In genomic region chr4:6875431-6875831, GRCh38 we compare ENCODE assay signal across 11 cellular contexts. TPM values are rescaled to one million over a fixed set of nuclear protein-coding genes. Genes with fewer than 3 reads are reported as not detected.
DNase-seq lines count a peak whose midpoint lies in the region; ATAC-seq, FAIRE-seq and TF ChIP-seq lines count a peak whose summit lies in the region.
"Had no signal": no experiment of that assay in that cellular context is flagged by ENCODE, and none has a peak within 500 bp of the region (broad histone marks: within the 10 kb centered on the region; RNA-seq: fewer than 3 reads in every experiment).

No MANE protein-coding gene starts in this region.

- TF ChIP-seq RAD21 in HepG2 (CRISPR knock-in tag; IDR thresholded peaks at IDR 0.05) (no peak), K562 (CRISPR knock-in tag; conservative IDR thresholded peaks at IDR 0.05 in 1 of 2, IDR thresholded peaks at IDR 0.05 in 1 of 2) (no peak)

- POLR2A ChIA-PET in HepG2 (lab: Yijun Ruan, JAX) (interaction anchor here (2.9 kb wide), 1 partner anchor 18 kb away, joined by 13 read pairs; no protein-coding TSS in a partner anchor), K562 (lab: Yijun Ruan, JAX) (interaction anchor here (0.6 to 0.7 kb wide), 2 partner anchors 157 to 496 kb away, joined by 3 read pairs; no protein-coding TSS in a partner anchor)

- H3K4me1 ChIP-seq in right lobe of liver, result no peaks in the 10 kb centered on the region
- H3K4me1 ChIP-seq in HepG2 (ENCODE audit: insufficient read depth, low read length), result no peaks in the 10 kb centered on the region
- no peaks in the 10 kb centered on the region for H3K4me1 ChIP-seq in K562 (replicated peaks in 1 of 2; ENCODE audit: control insufficient read depth in 2 of 2, insufficient read depth in 2 of 2, low read length in 2 of 2)
- no peaks in the 10 kb centered on the region for H3K4me1 ChIP-seq in aorta (ENCODE audit: control insufficient read depth in 1 of 2, insufficient read depth in 2 of 2, low read length in 2 of 2)

- H3K27me3 ChIP-seq in right lobe of liver (no peaks in the 10 kb centered on the region), HepG2 (ENCODE audit: control insufficient read depth in 1 of 2, insufficient read depth in 2 of 2, low read length in 2 of 2) (no peaks in the 10 kb centered on the region), K562 (ENCODE audit: control insufficient read depth in 2 of 2, insufficient read depth in 2 of 2, low read length in 2 of 2) (no peaks in the 10 kb centered on the region), aorta (ENCODE audit: control insufficient read depth in 1 of 2, insufficient read depth in 2 of 2, low read length in 1 of 2) (no peaks in the 10 kb centered on the region)

- no peak overlapping the region for H3K9ac ChIP-seq in HepG2 (ENCODE audit: insufficient read depth, low read depth, low read length)
- no peak overlapping the region for H3K9ac ChIP-seq in K562 (ENCODE audit: insufficient read depth in 1 of 2, low read depth in 2 of 2, low read length in 2 of 2)

- 25% methylated on average over 2 of the region's 4 CpGs for WGBS in right lobe of liver (ENCODE audit: insufficient coverage, low coverage, low lambda C conversion rate, missing lambda C conversion rate)
- 95% methylated on average over 4 of the region's 4 CpGs for WGBS in HepG2 (ENCODE audit: low lambda C conversion rate)
- WGBS in K562 (ENCODE audit: insufficient coverage, low coverage, missing lambda C conversion rate), result 90% methylated on average over 4 of the region's 4 CpGs
- WGBS in aorta, 2 donors, result 57 to 72% methylated on average over 4 of the region's 4 CpGs

- ATAC-seq in right lobe of liver (peak; percentile 21 to 64 (median 48)), HepG2 (no peak), K562 (no peak), aorta (ENCODE audit: low FRiP score) (peak; percentile 53), HG02623 (IDR thresholded peaks at IDR 0.05; ENCODE audit: unreplicated experiment) (no peak)

- H4K20me1 ChIP-seq in HepG2 (ENCODE audit: insufficient read depth, low read length) (peaks cover 3% of the 10 kb centered on the region; the same call in 1 of the 2 replicates), K562 (replicated peaks; ENCODE audit: control insufficient read depth, insufficient read depth, low read length) (peaks cover 5% of the 10 kb centered on the region)

- in situ Hi-C loops in HepG2 (cut with HindIII; ENCODE audit: extremely low pct_ligation_motif_present, low pct_unique_long_range_greater_than_20kb) (loop anchor here (5.0 kb wide), 1 partner anchor 153 kb away; no protein-coding TSS in a partner anchor), K562 (cut with MboI) (no loop called here)

- FAIRE-seq in HepG2 (lab: Jason Lieb, UNC), result no peak
- FAIRE-seq in K562 (lab: Jason Lieb, UNC), result no peak
- FAIRE-seq: TTC549 had no signal

- BruUV-seq in HepG2 (replicated peaks; lab: Mats Ljungman, UMichigan), result no TSS peak
- no TSS peak for BruUV-seq in K562 (replicated peaks; lab: Mats Ljungman, UMichigan)

- H3K27ac ChIP-seq in right lobe of liver, result no peak overlapping the region
- H3K27ac ChIP-seq in HepG2 (ENCODE audit: extremely low read length, insufficient read depth, low read length), result no peak overlapping the region
- no peak overlapping the region for H3K27ac ChIP-seq in K562 (ENCODE audit: extremely low read depth, low read depth, low read length)
- H3K27ac ChIP-seq in aorta (ENCODE audit: low read depth in 1 of 2, low read length in 2 of 2), result no peak overlapping the region

- TF ChIP-seq POLR2A in right lobe of liver (IDR thresholded peaks at IDR 0.05) (no peak), HepG2 (IDR thresholded peaks at IDR 0.05; ENCODE audit: insufficient read depth in 1 of 2, low read depth in 2 of 2, low read length in 2 of 2) (no peak), K562 (conservative IDR thresholded peaks at IDR 0.05) (no peak)

- TF ChIP-seq CTCF in right lobe of liver (IDR thresholded peaks at IDR 0.05) (no peak), HepG2 (CRISPR knock-in tag; IDR thresholded peaks at IDR 0.05) (no peak), K562 (IDR thresholded peaks at IDR 0.05 in 2 of 3, conservative IDR thresholded peaks at IDR 0.05 in 1 of 3; ENCODE audit: insufficient read depth in 2 of 3, low read depth in 1 of 3, low read length in 3 of 3) (no peak)

- CTCF ChIA-PET in HepG2 (lab: Yijun Ruan, JAX; ENCODE audit: low intra/inter-chr PET ratio, low total read pairs), result no interaction called here
- CTCF ChIA-PET in K562 (lab: Yijun Ruan, JAX; ENCODE audit: low intra/inter-chr PET ratio), result no interaction called here

- no peak for DNase-seq in right lobe of liver
- DNase-seq in HepG2 (ENCODE audit: low spot score), result no peak
- no peak for DNase-seq in K562 (ENCODE audit: extremely low read depth in 1 of 4, low spot score in 3 of 4)
- DNase-seq in medulla oblongata (ENCODE audit: extremely low spot score), result peak; percentile 80
- DNase-seq in aorta, result peak in 1 of 2 donors; percentile 69
- DNase-seq in NCI-H524 (lab: John Stamatoyannopoulos, UW), result no peak
- DNase-seq in NCI-H2029 treated with DMSO at 0.1 percent for 48 hours (lab: John Stamatoyannopoulos, UW), result no peak
- DNase-seq: DMS79 treated with DMSO at 0.1 percent for 48 hours, H9 had no signal

- H3K9me1 ChIP-seq in K562 (ENCODE audit: control insufficient read depth, insufficient read depth, low read length), result no peaks in the 10 kb centered on the region

- H2AFZ ChIP-seq in HepG2 (ENCODE audit: low read length) (no peak overlapping the region), K562 (ENCODE audit: low read depth, low read length) (no peak overlapping the region)

- no peak for TF ChIP-seq EP300 in HepG2 (IDR thresholded peaks at IDR 0.05; ENCODE audit: low read depth in 2 of 2, low read length in 2 of 2)
- no peak for TF ChIP-seq EP300 in HepG2 (CRISPR knock-in tag; IDR thresholded peaks at IDR 0.05; ENCODE audit: borderline replicate concordance)
- no peak for TF ChIP-seq EP300 in K562 (IDR thresholded peaks at IDR 0.05; ENCODE audit: low read length)

- H3K36me3 ChIP-seq in right lobe of liver, result peaks cover 0 to 82% (median 30%) of the 10 kb centered on the region in 4 donors
- peaks cover 22 to 77% of the 10 kb centered on the region in 2 experiments for H3K36me3 ChIP-seq in HepG2 (replicated peaks in 1 of 2; ENCODE audit: control insufficient read depth in 1 of 2, insufficient read depth in 2 of 2, low read length in 2 of 2)
- peaks cover 85% of the 10 kb centered on the region for H3K36me3 ChIP-seq in K562 (ENCODE audit: control insufficient read depth, insufficient read depth, low read length)
- H3K36me3 ChIP-seq in aorta (ENCODE audit: control insufficient read depth in 1 of 2, insufficient read depth in 2 of 2, low read length in 1 of 2), result peaks cover 0 to 20% of the 10 kb centered on the region in 2 donors

- H3K4me2 ChIP-seq in HepG2 (ENCODE audit: low read depth, low read length), result no peak overlapping the region
- H3K4me2 ChIP-seq in K562 (ENCODE audit: insufficient read depth, low read length), result no peak overlapping the region

- H3K9me3 ChIP-seq in right lobe of liver, result no peaks in the 10 kb centered on the region
- no peaks in the 10 kb centered on the region for H3K9me3 ChIP-seq in HepG2 (ENCODE audit: low read length)
- H3K9me3 ChIP-seq in K562 (replicated peaks; ENCODE audit: control insufficient read depth, insufficient read depth, low read depth, low read length), result no peaks in the 10 kb centered on the region
- H3K9me3 ChIP-seq in aorta (ENCODE audit: control insufficient read depth, low read length), result no peaks in the 10 kb centered on the region

- no peaks in the 10 kb centered on the region for H3K79me2 ChIP-seq in HepG2 (ENCODE audit: insufficient read depth, low read length)
- 0 out of 3 replicates have a peak, but pooled peaks cover 7% of the 10 kb centered on the region for H3K79me2 ChIP-seq in K562 (ENCODE audit: control insufficient read depth, insufficient read depth, low read length)

- intact Hi-C loops in right lobe of liver (cut with DNase I), result loop anchor here in 1 of 2 donors (5.0 kb wide), 1 partner anchor 153 kb away; no protein-coding TSS in a partner anchor
- intact Hi-C loops in HepG2 (cut with micrococcal nuclease; ENCODE audit: unreplicated experiment), result no loop called here
- intact Hi-C loops in K562 (cut with micrococcal nuclease), result no loop called here
- intact Hi-C loops in aorta (cut with DNase I), result loop anchor here in 1 of 2 donors (2.0 kb wide), 1 partner anchor 155 kb away; no protein-coding TSS in a partner anchor

- H3K4me3 ChIP-seq in right lobe of liver, result no peak overlapping the region
- H3K4me3 ChIP-seq in HepG2 (replicated peaks in 1 of 3; ENCODE audit: insufficient read depth in 1 of 3, low read depth in 2 of 3, low read length in 3 of 3), result no peak overlapping the region
- H3K4me3 ChIP-seq in K562, result no peak overlapping the region
- no peak overlapping the region for H3K4me3 ChIP-seq in aorta (ENCODE audit: low read length in 2 of 2)

RNA-seq across cellular contexts. Expression of gene TBC1D14, which starts 34.2 kb away (rescaled TPM):
- 10 to 100 TPM; 14.1 to 34.8 (median 30.6) TPM for total RNA-seq in right lobe of liver
- total RNA-seq in HepG2 (2016; rRNA removed; fragmentation: Illumina TruSeq; extraction: Trizol), result 46.5 and 53.3 TPM in 2 replicates
- total RNA-seq in HepG2 (2016; cell fraction: cytosol; rRNA removed; fragmentation: Illumina TruSeq; extraction: Trizol; ENCODE audit: low read depth), result 65.4 and 73.2 TPM in 2 replicates
- 45.9 and 47.6 TPM in 2 replicates for total RNA-seq in HepG2 (2016; cell fraction: insoluble cytoplasmic fraction; rRNA removed; fragmentation: Illumina TruSeq; extraction: Trizol)
- 39.0 and 41.3 TPM in 2 replicates for total RNA-seq in HepG2 (2016; cell fraction: membrane; rRNA removed; fragmentation: Illumina TruSeq; extraction: Trizol)
- total RNA-seq in HepG2 (2016; cell fraction: nucleus; rRNA removed; fragmentation: Illumina TruSeq; extraction: Trizol), result 38.2 and 42.5 TPM in 2 replicates
- 29.5 and 31.8 TPM in 2 replicates for polyA plus RNA-seq in HepG2 (2011; rRNA removed)
- polyA plus RNA-seq in HepG2 (2011; cell fraction: cytosol; rRNA removed), result 29.0 and 31.7 TPM in 2 replicates
- 29.6 and 30.6 TPM in 2 replicates for polyA plus RNA-seq in HepG2 (2011; cell fraction: nucleus; rRNA removed)
- polyA plus RNA-seq in HepG2 (2012), result 31.1 and 34.7 TPM in 2 replicates
- 5.0 TPM in 2 replicates for polyA plus RNA-seq in HepG2 (2016; cell fraction: cytosol; fragmentation: Illumina TruSeq; extraction: Trizol; ENCODE audit: low read depth)
- 34.0 and 38.1 TPM in 2 replicates for polyA plus RNA-seq in HepG2 (2016; cell fraction: insoluble cytoplasmic fraction; fragmentation: Illumina TruSeq; extraction: Trizol; ENCODE audit: low read depth)
- polyA plus RNA-seq in HepG2 (2016; cell fraction: membrane; fragmentation: Illumina TruSeq; extraction: Trizol; ENCODE audit: low read depth), result 15.8 and 17.3 TPM in 2 replicates
- 42.2 and 45.1 TPM in 2 replicates for polyA plus RNA-seq in HepG2 (2016; cell fraction: nucleus; fragmentation: Illumina TruSeq; extraction: Trizol; ENCODE audit: insufficient read depth, low read depth)
- 34.1 and 63.3 TPM in 2 replicates for polyA minus RNA-seq in HepG2 (2011; rRNA and poly(A)+ RNA removed; ENCODE audit: low replicate concordance)
- 21.7 and 28.5 TPM in 2 replicates for polyA minus RNA-seq in HepG2 (2011; cell fraction: cytosol; rRNA and poly(A)+ RNA removed)
- polyA minus RNA-seq in HepG2 (2011; cell fraction: nucleus; rRNA and poly(A)+ RNA removed), result 25.8 and 31.3 TPM in 2 replicates
- 61.0 and 70.3 TPM in 2 replicates for total RNA-seq in K562 (2011; cell fraction: chromatin; rRNA removed; ENCODE audit: low replicate concordance)
- 50.4 and 54.0 TPM in 2 replicates for total RNA-seq in K562 (2011; cell fraction: nucleolus; rRNA removed)
- total RNA-seq in K562 (2011; cell fraction: nucleoplasm; rRNA removed), result 45.9 and 49.3 TPM in 2 replicates
- total RNA-seq in K562 (2014; rRNA removed), result 50.2 and 54.4 TPM in 2 replicates
- total RNA-seq in K562 (2014; rRNA removed; fragmentation: Illumina TruSeq; extraction: Trizol), result 44.8 and 45.5 TPM in 2 replicates
- 55.8 and 57.7 TPM in 2 replicates for total RNA-seq in K562 (2015; rRNA removed; fragmentation: Illumina TruSeq; extraction: Trizol)
- 55.4 and 59.6 TPM in 2 replicates for total RNA-seq in K562 (2021)
- 31.4 and 41.2 TPM in 2 replicates for polyA plus RNA-seq in K562 (2011; rRNA removed)
- 37.0 and 43.7 TPM in 2 replicates for polyA plus RNA-seq in K562 (2011; cell fraction: cytosol; rRNA removed)
- 37.0 and 46.2 TPM in 2 replicates for polyA plus RNA-seq in K562 (2011; cell fraction: nucleus; rRNA removed)
- 45.4 TPM in 2 replicates for polyA plus RNA-seq in K562 (2012)
- 46.2 and 47.7 TPM in 2 replicates for polyA plus RNA-seq in K562 (2014; fragmentation: Illumina TruSeq; extraction: Trizol)
- 1 to 10 TPM; 2.1 to 2.7 TPM for polyA plus RNA-seq in K562 (2014; fragmentation: Nextera tagmentation; extraction: Ambion mirVana)
- polyA plus RNA-seq in K562 (2014; rRNA removed), result 43.3 and 50.8 TPM in 2 replicates
- 51.1 and 64.3 TPM in 2 replicates for polyA minus RNA-seq in K562 (2011; rRNA and poly(A)+ RNA removed)
- 29.6 and 35.1 TPM in 2 replicates for polyA minus RNA-seq in K562 (2011; cell fraction: cytosol; rRNA and poly(A)+ RNA removed)
- polyA minus RNA-seq in K562 (2011; cell fraction: nucleus; rRNA and poly(A)+ RNA removed), result 26.1 and 34.0 TPM in 2 replicates
- 10 to 100 TPM; 33.8 to 59.7 TPM for total RNA-seq in aorta
- polyA plus RNA-seq in aorta, result 10 to 100 TPM; 12.9 to 17.9 TPM

Comparison
In these comparisons a context has a peak if more than half of its experiments do, and no peak if none do; other contexts are left out.
1. ATAC-seq: peak in right lobe of liver (4 of 4) and aorta (single experiment); none in HepG2 (single experiment), K562 (single experiment) and HG02623 (single experiment).